24 cellular contexts compared by ENCODE assay signal in the genomic region with DNA sequence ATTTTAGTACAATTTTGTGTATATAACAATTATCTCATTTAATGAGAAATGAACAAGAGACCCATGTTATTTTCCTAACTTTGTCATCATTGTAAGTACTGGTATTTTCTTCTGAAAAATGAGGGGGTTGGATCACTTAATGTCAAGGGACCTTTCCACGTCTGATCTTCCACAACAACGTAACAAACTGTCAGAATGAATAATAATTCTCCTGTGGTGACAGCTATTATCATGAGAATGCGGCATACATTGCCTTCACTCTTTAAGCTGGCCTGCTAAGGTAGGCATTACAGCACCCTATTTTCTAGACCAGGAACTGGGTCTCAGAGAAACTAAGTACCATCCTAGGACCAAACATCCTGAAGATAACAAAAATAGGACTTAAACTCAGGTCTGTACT.
"Had no signal": no experiment of that assay in that cellular context is flagged by ENCODE, and none has a peak within 500 bp of the region (broad histone marks: within the 10 kb centered on the region; RNA-seq: fewer than 3 reads in every experiment).

No MANE protein-coding gene starts in this region.

- H3K36me3 ChIP-seq: colonic mucosa, esophagus muscularis mucosa, esophagus squamous epithelium, gastrocnemius medialis, gastroesophageal sphincter, heart left ventricle, heart right ventricle had no signal

- DNase-seq: colonic mucosa; cortex of kidney; dermis blood vessel endothelial cell; dorsolateral prefrontal cortex; effector CD4-positive, alpha-beta T cell; effector CD8-positive, alpha-beta T cell; effector memory CD4-positive, alpha-beta T cell; effector memory CD8-positive, alpha-beta T cell; endodermal cell; erythroblast; esophagus squamous epithelium; foreskin fibroblast; foreskin keratinocyte; foreskin melanocyte; gastrocnemius medialis; glutamatergic neuron; head of caudate nucleus; heart left ventricle; heart right ventricle had no signal

- H3K9me3 Mint-ChIP-seq: dendritic cell treated with granulocyte-macrophage colony-stimulating factor and Interleukin-4, amounts not matched to agents 40 ng/mL and 50 ng/mL, for 4 days; effector memory CD8-positive, alpha-beta T cell; endodermal cell had no signal

- H3K27ac ChIP-seq: colonic mucosa, coronary artery, dorsolateral prefrontal cortex, epithelial cell of prostate, esophagus muscularis mucosa, esophagus squamous epithelium, foreskin keratinocyte, gastrocnemius medialis, gastroesophageal sphincter, heart left ventricle, heart right ventricle had no signal

- H3K4me3 ChIP-seq: colonic mucosa, coronary artery, dorsolateral prefrontal cortex, esophagus muscularis mucosa, esophagus squamous epithelium, gastrocnemius medialis, gastroesophageal sphincter, heart left ventricle, heart right ventricle had no signal

- H3K4me1 Mint-ChIP-seq: endodermal cell had no signal

- H3K27me3 ChIP-seq: colonic mucosa, esophagus muscularis mucosa, esophagus squamous epithelium, foreskin keratinocyte, gastrocnemius medialis, gastroesophageal sphincter had no signal

- H3K4me3 Mint-ChIP-seq: dendritic cell treated with granulocyte-macrophage colony-stimulating factor and Interleukin-4, amounts not matched to agents 40 ng/mL and 50 ng/mL, for 4 days; effector memory CD8-positive, alpha-beta T cell; endodermal cell had no signal

- H3K9me3 ChIP-seq: colonic mucosa, esophagus muscularis mucosa, esophagus squamous epithelium, gastrocnemius medialis, gastroesophageal sphincter, heart left ventricle, heart right ventricle had no signal

- H3K27me3 Mint-ChIP-seq: dendritic cell treated with granulocyte-macrophage colony-stimulating factor and Interleukin-4, amounts not matched to agents 40 ng/mL and 50 ng/mL, for 4 days; effector memory CD8-positive, alpha-beta T cell had no signal

- H3K27ac Mint-ChIP-seq: dendritic cell treated with granulocyte-macrophage colony-stimulating factor and Interleukin-4, amounts not matched to agents 40 ng/mL and 50 ng/mL, for 4 days; effector memory CD8-positive, alpha-beta T cell; endodermal cell had no signal
